ENCODE assay signal across 8 cellular contexts in the genomic region with DNA sequence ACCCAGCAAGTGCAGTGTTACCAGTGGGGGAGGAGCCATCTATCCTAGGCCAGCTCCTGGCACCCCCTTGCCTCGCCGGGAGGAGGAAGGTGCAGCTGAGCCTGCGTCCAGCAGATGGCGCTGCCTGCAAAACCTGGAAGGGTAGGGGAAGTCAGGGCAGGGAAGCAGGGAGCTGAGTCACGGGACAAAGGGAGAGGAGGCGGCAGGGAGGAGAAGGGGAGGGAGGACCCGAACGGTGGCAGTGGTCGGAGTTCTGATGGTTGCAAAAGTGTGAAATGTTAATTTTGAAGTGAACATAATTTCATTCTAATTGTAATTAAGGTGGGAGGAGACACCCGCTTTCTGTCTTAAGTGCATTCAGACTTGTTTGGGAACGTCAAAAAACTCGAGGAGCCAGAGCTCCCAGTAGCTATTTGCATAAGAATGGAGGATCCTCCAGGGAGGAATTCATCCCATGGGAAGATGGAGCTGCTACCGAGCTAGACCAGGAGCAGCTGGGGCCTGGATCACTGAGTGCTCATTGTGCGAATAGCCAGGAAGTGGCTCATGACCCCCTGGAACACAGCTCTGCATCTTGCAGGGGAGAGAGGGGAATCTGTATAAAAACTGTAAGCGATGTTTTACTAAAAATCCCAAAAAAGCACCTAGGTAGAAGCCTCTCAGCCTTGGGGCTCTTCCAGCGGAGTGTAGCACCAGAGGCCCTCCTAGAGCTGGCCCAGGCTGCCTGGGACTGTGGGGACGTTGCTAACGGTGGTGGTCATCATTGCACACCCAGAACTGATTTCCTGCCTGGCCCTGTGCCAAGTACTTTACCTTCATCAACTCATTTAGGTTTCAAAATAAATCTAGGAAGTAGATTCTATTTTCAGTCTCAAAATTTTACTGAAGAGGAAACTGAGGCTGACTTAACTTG. TPM values are rescaled to one million over a fixed set of nuclear protein-coding genes. Genes with fewer than 3 reads are reported as not detected.
DNase-seq lines count a peak whose midpoint lies in the region; ATAC-seq and TF ChIP-seq lines count a peak whose summit lies in the region.

No MANE protein-coding gene starts in this region.

- peak overlapping the region; percentile 76 for H3K4me3 ChIP-seq in ACC112 (ENCODE audit: low read depth, low read length)
- peak overlapping the region; percentile 14 to 34 for H3K4me3 ChIP-seq in cardiac fibroblast (replicated peaks in 1 of 2; ENCODE audit: low read depth in 2 of 2, low read length in 2 of 2)
- H3K4me3 ChIP-seq in spleen = peak overlapping the region in 3 of 8 donors; percentile 6 to 60 (median 25)

- no peaks in the 10 kb centered on the region for H3K36me3 Mint-ChIP-seq in immature natural killer cell

- no peaks in the 10 kb centered on the region for H3K9me3 Mint-ChIP-seq in immature natural killer cell

- H3K27me3 Mint-ChIP-seq in immature natural killer cell (ENCODE audit: low read depth in 3 of 3) = peaks cover 1 to 6% (median 5%) of the 10 kb centered on the region in 3 donors

- H3K4me1 Mint-ChIP-seq in immature natural killer cell = peaks cover 3 to 4% of the 10 kb centered on the region in 2 donors

- H3K9me3 ChIP-seq in spleen = no peaks in the 10 kb centered on the region

- WGBS in spleen, 5 donors = 20 to 23% (median 22%) methylated on average over 18 of the region's 18 CpGs

- ATAC-seq in GM18520 (IDR thresholded peaks at IDR 0.05; ENCODE audit: unreplicated experiment) (peak; percentile 52), HG03103 (IDR thresholded peaks at IDR 0.05; ENCODE audit: low read depth, unreplicated experiment) (peak; percentile 99)

- peak; percentile 62 for DNase-seq in NCI-H2196 treated with DMSO at 0.1 percent for 48 hours (lab: John Stamatoyannopoulos, UW; ENCODE audit: unreplicated experiment)
- DNase-seq in activated CD4-positive, CD25-positive, alpha-beta regulatory T cell (lab: John Stamatoyannopoulos, UW) = peak; percentile 29 to 61 (median 40)
- DNase-seq in cardiac fibroblast (ENCODE audit: low read depth in 2 of 2) = peak; percentile 95 to 97
- peak; percentile 45 to 52 (median 50) for DNase-seq in immature natural killer cell
- DNase-seq in spleen = peak; percentile 93

- TF ChIP-seq CTCF in cardiac fibroblast (IDR thresholded peaks at IDR 0.05; ENCODE audit: low read depth, low read length) (peak; percentile 99), spleen (IDR thresholded peaks at IDR 0.05 in 8 of 11, conservative IDR thresholded peaks at IDR 0.05 in 3 of 11) (peak; percentile 80 to 97 (median 93))

- peak overlapping the region; percentile 70 for H2AFZ ChIP-seq in ACC112 (ENCODE audit: low read length, unreplicated experiment)

- H3K79me2 ChIP-seq in ACC112 (ENCODE audit: control insufficient read depth, insufficient read depth, low read length, unreplicated experiment) = no peaks in the 10 kb centered on the region

- H3K27ac ChIP-seq in ACC112 (ENCODE audit: low read depth, low read length) (no peak overlapping the region), spleen (no peak overlapping the region)

- H3K36me3 ChIP-seq in ACC112 (ENCODE audit: insufficient read depth, low read length) (no peaks in the 10 kb centered on the region), spleen (no peaks in the 10 kb centered on the region)

- H3K4me3 Mint-ChIP-seq in immature natural killer cell = peak overlapping the region in 1 of 5 donors; percentile 71

- no peak for TF ChIP-seq POLR2A in spleen (IDR thresholded peaks at IDR 0.05)

- H3K27ac Mint-ChIP-seq in immature natural killer cell = no peak overlapping the region

- peaks cover 7% of the 10 kb centered on the region for H3K4me1 ChIP-seq in ACC112 (ENCODE audit: control insufficient read depth, insufficient read depth, low read length, unreplicated experiment)
- peaks cover 0 to 12% (median 7%) of the 10 kb centered on the region in 6 donors for H3K4me1 ChIP-seq in spleen

- intact Hi-C loops in spleen (cut with DNase I; ENCODE audit: low total_unique reads) = no loop called here

- H3K27me3 ChIP-seq in ACC112 (ENCODE audit: insufficient read depth, low read length) (no peaks in the 10 kb centered on the region), spleen (replicated peaks in 1 of 7) (no peaks in the 10 kb centered on the region)

RNA-seq across cellular contexts. Expression of gene EMP1, which starts 59.5 kb away (rescaled TPM):
- polyA plus RNA-seq in immature natural killer cell (1 to 10 TPM in 2 of 3 donors, under 1 TPM in 1; 0.04 to 1.5 (median 1.3) TPM), spleen (10 to 100 TPM in 1 of 3 donors, 1 to 10 TPM in 2; 4.9 to 11.1 (median 6.8) TPM)
- 100 to 1,000 TPM in 2 of 7 donors, 10 to 100 TPM in 5; 52.6 to 170 (median 82.4) TPM for total RNA-seq in spleen

Comparison
In these comparisons a context has a peak if more than half of its experiments do, and no peak if none do; other contexts are left out.
1. DNase-seq: peak in every context shown above with its lines; median percentile 96 in cardiac fibroblast; 93 in spleen; 62 in NCI-H2196 treated with DMSO at 0.1 percent for 48 hours; 50 in immature natural killer cell; 40 in activated CD4-positive, CD25-positive, alpha-beta regulatory T cell.